Comparison of ENCODE assay signal across 15 cellular contexts in genomic region chr6:111653434-111653833, GRCh38.
"Had no signal": no experiment of that assay in that cellular context is flagged by ENCODE, and none has a peak within 500 bp of the region (broad histone marks: within the 10 kb centered on the region; RNA-seq: fewer than 3 reads in every experiment).

No MANE protein-coding gene starts in this region.

- H3K27ac ChIP-seq: ascending aorta, heart left ventricle, right lobe of liver, spleen, tibial nerve, vagina had no signal

- H3K27me3 Mint-ChIP-seq: activated CD4-positive, alpha-beta memory T cell treated with anti-CD3 and anti-CD28 coated beads for 36 hours; activated naive CD8-positive, alpha-beta T cell treated with anti-CD3 and anti-CD28 coated beads, Interleukin-2, amount 50 U/mL, for 24 hours; naive thymus-derived CD8-positive, alpha-beta T cell; stimulated activated memory B cell treated with anti-CD40 and anti-IgM and Interleukin-4, amounts not matched to agents 10 μg/mL and 1 μg/mL and 100 μg/mL, for 72 hours had no signal

- H3K27ac Mint-ChIP-seq: activated CD4-positive, alpha-beta memory T cell treated with anti-CD3 and anti-CD28 coated beads for 36 hours; activated naive CD8-positive, alpha-beta T cell treated with anti-CD3 and anti-CD28 coated beads, Interleukin-2, amount 50 U/mL, for 24 hours; stimulated activated memory B cell treated with anti-CD40 and anti-IgM and Interleukin-4, amounts not matched to agents 10 μg/mL and 1 μg/mL and 100 μg/mL, for 72 hours had no signal

- H3K4me3 ChIP-seq: ascending aorta, heart left ventricle, mucosa of descending colon, prostate gland, right lobe of liver, spleen, tibial nerve, vagina had no signal

- H3K9me3 ChIP-seq: ascending aorta, heart left ventricle, mucosa of descending colon, prostate gland, right lobe of liver, spleen, tibial nerve, vagina had no signal

- H3K4me1 Mint-ChIP-seq: activated naive CD8-positive, alpha-beta T cell treated with anti-CD3 and anti-CD28 coated beads, Interleukin-2, amount 50 U/mL, for 24 hours; stimulated activated memory B cell treated with anti-CD40 and anti-IgM and Interleukin-4, amounts not matched to agents 10 μg/mL and 1 μg/mL and 100 μg/mL, for 72 hours had no signal

- H3K36me3 ChIP-seq: ascending aorta, heart left ventricle, prostate gland, right lobe of liver, spleen, tibial nerve, vagina had no signal

- DNase-seq: activated CD4-positive, alpha-beta memory T cell treated with anti-CD3 and anti-CD28 coated beads for 36 hours; activated naive CD8-positive, alpha-beta T cell treated with anti-CD3 and anti-CD28 coated beads, Interleukin-2, amount 50 U/mL, for 24 hours; foreskin melanocyte; heart left ventricle; mucosa of descending colon; naive thymus-derived CD8-positive, alpha-beta T cell; nucleus accumbens; right lobe of liver; spleen; stimulated activated CD4-positive, alpha-beta T cell treated with anti-CD3 and anti-CD28 coated beads, Interleukin-1b, Interleukin-23, amount 100 ng/mL, for 48 hours had no signal

- H3K27me3 ChIP-seq: ascending aorta, heart left ventricle, right lobe of liver, spleen, tibial nerve, vagina had no signal

- H3K4me3 Mint-ChIP-seq: activated CD4-positive, alpha-beta memory T cell treated with anti-CD3 and anti-CD28 coated beads for 36 hours; activated naive CD8-positive, alpha-beta T cell treated with anti-CD3 and anti-CD28 coated beads, Interleukin-2, amount 50 U/mL, for 24 hours; naive thymus-derived CD8-positive, alpha-beta T cell; stimulated activated memory B cell treated with anti-CD40 and anti-IgM and Interleukin-4, amounts not matched to agents 10 μg/mL and 1 μg/mL and 100 μg/mL, for 72 hours had no signal

- H3K9me3 Mint-ChIP-seq: activated CD4-positive, alpha-beta memory T cell treated with anti-CD3 and anti-CD28 coated beads for 36 hours; activated naive CD8-positive, alpha-beta T cell treated with anti-CD3 and anti-CD28 coated beads, Interleukin-2, amount 50 U/mL, for 24 hours; naive thymus-derived CD8-positive, alpha-beta T cell; stimulated activated memory B cell treated with anti-CD40 and anti-IgM and Interleukin-4, amounts not matched to agents 10 μg/mL and 1 μg/mL and 100 μg/mL, for 72 hours had no signal
